In genomic region chr5:6861667-6862066, GRCh38 we compare ENCODE assay signal across 26 cellular contexts.
"Had no signal": no experiment of that assay in that cellular context is flagged by ENCODE, and none has a peak within 500 bp of the region (broad histone marks: within the 10 kb centered on the region; RNA-seq: fewer than 3 reads in every experiment).

No MANE protein-coding gene starts in this region.

- H3K9me3 ChIP-seq: SK-N-SH had no signal

- H3K9me3 Mint-ChIP-seq: activated naive CD4-positive, alpha-beta T cell treated with anti-CD3 and anti-CD28 coated beads, Interleukin-2, amount 50 U/mL, for 24 hours had no signal

- H3K27me3 Mint-ChIP-seq: activated naive CD4-positive, alpha-beta T cell treated with anti-CD3 and anti-CD28 coated beads, Interleukin-2, amount 50 U/mL, for 24 hours had no signal

- H3K4me1 Mint-ChIP-seq: activated naive CD4-positive, alpha-beta T cell treated with anti-CD3 and anti-CD28 coated beads, Interleukin-2, amount 50 U/mL, for 24 hours; WTC11 had no signal

- H3K4me3 ChIP-seq: breast epithelium had no signal

- DNase-seq: activated CD4-positive, alpha-beta T cell treated with anti-CD3 and anti-CD28 coated beads for 48 hours; activated CD4-positive, alpha-beta T cell treated with anti-CD3 and anti-CD28 coated beads, Interleukin-2, amount 50 U/mL, for 4 hours; activated CD4-positive, CD25-positive, alpha-beta regulatory T cell treated with anti-CD3 and anti-CD28 coated beads, Interleukin-2, amount 50 U/mL, for 72 hours; activated CD8-positive, alpha-beta memory T cell treated with anti-CD3 and anti-CD28 coated beads, Interleukin-2, amount 50 U/mL, for 48 hours; activated CD8-positive, alpha-beta T cell treated with anti-CD3 and anti-CD28 coated beads, Interleukin-2, amount 10 ng/mL, durations not matched to agents 7 days and 5 days; activated effector memory CD4-positive, alpha-beta T cell treated with Interleukin-2 at 50 U/mL for 16 hours; activated naive CD4-positive, alpha-beta T cell; activated T-cell treated with anti-CD3 and anti-CD28 coated beads, Interleukin-2, amount 50 U/mL, for 1 hour; aorta; central memory CD4-positive, alpha-beta T cell; Kasumi-1; NCI-H1092; NCI-H1417; NCI-H1930; NCI-H2171; NCI-H2227 treated with DMSO at 0.1 percent for 48 hours; NCI-H526; NCI-H82; RPMI8226; SK-N-SH; T-helper 1 cell had no signal

- H3K36me3 ChIP-seq: breast epithelium had no signal

- H3K27me3 ChIP-seq: breast epithelium had no signal

- H3K4me2 ChIP-seq: SK-N-SH had no signal

- H3K4me1 ChIP-seq: breast epithelium had no signal

- H3K27ac ChIP-seq: breast epithelium had no signal

- H3K9ac ChIP-seq: SK-N-SH had no signal

- H3K4me3 Mint-ChIP-seq: activated CD8-positive, alpha-beta T cell treated with anti-CD3 and anti-CD28 coated beads, Interleukin-2, amount 10 ng/mL, durations not matched to agents 7 days and 5 days; activated naive CD4-positive, alpha-beta T cell treated with anti-CD3 and anti-CD28 coated beads, Interleukin-2, amount 50 U/mL, for 24 hours; activated T-helper 1 cell treated with anti-CD3 and anti-CD28 coated beads, Interleukin-12 subunit alpha, Interleukin-12 subunit beta, Interleukin-2, Interleukin-4 antibody, amounts not matched to agents 30 ng/mL and 10 ng/mL and 1 ng/mL, durations not matched to agents 14 hours and 24 hours and 36 hours; WTC11 had no signal

- H3K27ac Mint-ChIP-seq: activated CD8-positive, alpha-beta T cell treated with anti-CD3 and anti-CD28 coated beads, Interleukin-2, amount 10 ng/mL, durations not matched to agents 7 days and 5 days; activated naive CD4-positive, alpha-beta T cell treated with anti-CD3 and anti-CD28 coated beads, Interleukin-2, amount 50 U/mL, for 24 hours; activated T-helper 1 cell treated with anti-CD3 and anti-CD28 coated beads, Interleukin-12 subunit alpha, Interleukin-12 subunit beta, Interleukin-2, Interleukin-4 antibody, amounts not matched to agents 30 ng/mL and 10 ng/mL and 1 ng/mL, durations not matched to agents 14 hours and 24 hours and 36 hours; WTC11 had no signal

- ATAC-seq: activated CD8-positive, alpha-beta T cell treated with anti-CD3 and anti-CD28 coated beads, Interleukin-2, amount 10 ng/mL, durations not matched to agents 7 days and 5 days; Right ventricle myocardium inferior; WTC11 had no signal
